In the genomic region with DNA sequence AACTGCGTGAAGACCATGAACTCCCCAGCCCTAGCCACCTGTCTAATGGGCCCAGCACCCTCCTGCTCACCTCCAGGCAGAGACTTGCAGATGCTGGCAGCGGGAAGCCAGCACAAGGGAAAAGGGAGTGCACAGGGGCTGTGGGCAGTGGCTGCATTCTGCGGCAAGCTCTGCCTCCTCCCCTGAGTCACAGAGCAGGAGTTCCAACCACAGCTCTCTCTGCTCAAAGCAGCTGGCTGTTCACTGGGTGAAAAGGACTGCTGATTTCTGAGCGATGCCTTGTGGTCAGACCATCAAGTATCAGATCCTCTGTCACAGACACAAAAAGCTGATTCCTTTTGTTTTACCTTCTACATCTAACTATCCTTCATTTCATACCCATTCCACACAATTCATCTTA, we compare ENCODE assay signal across 10 cellular contexts. TPM values are rescaled to one million over a fixed set of nuclear protein-coding genes. Genes with fewer than 3 reads are reported as not detected.
DNase-seq lines count a peak whose midpoint lies in the region; ATAC-seq, FAIRE-seq and TF ChIP-seq lines count a peak whose summit lies in the region.
"Had no signal": no experiment of that assay in that cellular context is flagged by ENCODE, and none has a peak within 500 bp of the region (broad histone marks: within the 10 kb centered on the region; RNA-seq: fewer than 3 reads in every experiment).

No MANE protein-coding gene starts in this region.

- no peak overlapping the region for H3K27ac Mint-ChIP-seq in activated naive CD8-positive, alpha-beta T cell treated with anti-CD3 and anti-CD28 coated beads, Interleukin-2, amount 50 U/mL, for 24 hours
- H3K27ac Mint-ChIP-seq in activated naive CD8-positive, alpha-beta T cell treated with anti-CD3 and anti-CD28 coated beads for 36 hours = no peak overlapping the region
- H3K27ac Mint-ChIP-seq in immature natural killer cell = no peak overlapping the region
- H3K27ac Mint-ChIP-seq: CD4-positive, CD25-positive, alpha-beta regulatory T cell had no signal

- H3K27ac ChIP-seq in RWPE2 (ENCODE audit: poor library complexity, severe bottlenecking) = no peak overlapping the region
- H3K27ac ChIP-seq: RWPE1 had no signal

- H3K9me3 Mint-ChIP-seq in activated naive CD8-positive, alpha-beta T cell treated with anti-CD3 and anti-CD28 coated beads, Interleukin-2, amount 50 U/mL, for 24 hours = no peaks in the 10 kb centered on the region
- no peaks in the 10 kb centered on the region for H3K9me3 Mint-ChIP-seq in activated naive CD8-positive, alpha-beta T cell treated with anti-CD3 and anti-CD28 coated beads for 36 hours
- no peaks in the 10 kb centered on the region for H3K9me3 Mint-ChIP-seq in immature natural killer cell

- no peaks in the 10 kb centered on the region for H3K4me1 ChIP-seq in RWPE2 (ENCODE audit: insufficient read depth, poor library complexity, severe bottlenecking)

- H3K4me3 Mint-ChIP-seq in activated naive CD8-positive, alpha-beta T cell treated with anti-CD3 and anti-CD28 coated beads, Interleukin-2, amount 50 U/mL, for 24 hours = no peak overlapping the region
- H3K4me3 Mint-ChIP-seq in activated naive CD8-positive, alpha-beta T cell treated with anti-CD3 and anti-CD28 coated beads for 36 hours = no peak overlapping the region
- no peak overlapping the region for H3K4me3 Mint-ChIP-seq in immature natural killer cell

- peaks cover 41% of the 10 kb centered on the region for H3K27me3 ChIP-seq in RWPE2 (ENCODE audit: insufficient read depth, poor library complexity, severe bottlenecking)

- H3K4me3 ChIP-seq in RWPE2 (ENCODE audit: severe bottlenecking) = no peak overlapping the region

- no peak for TF ChIP-seq CTCF in RWPE2 (IDR thresholded peaks at IDR 0.05; ENCODE audit: poor library complexity, severe bottlenecking)

- H3K9me3 ChIP-seq in RWPE2 (ENCODE audit: severe bottlenecking) = no peaks in the 10 kb centered on the region

- FAIRE-seq in HTR-8/SVneo (lab: Jason Lieb, UNC) = no peak

- H3K36me3 Mint-ChIP-seq in activated naive CD8-positive, alpha-beta T cell treated with anti-CD3 and anti-CD28 coated beads, Interleukin-2, amount 50 U/mL, for 24 hours (ENCODE audit: low read depth) = peaks cover 2% of the 10 kb centered on the region
- no peaks in the 10 kb centered on the region for H3K36me3 Mint-ChIP-seq in activated naive CD8-positive, alpha-beta T cell treated with anti-CD3 and anti-CD28 coated beads for 36 hours
- no peaks in the 10 kb centered on the region for H3K36me3 Mint-ChIP-seq in immature natural killer cell
- H3K36me3 Mint-ChIP-seq: CD4-positive, CD25-positive, alpha-beta regulatory T cell had no signal

- peaks cover 67% of the 10 kb centered on the region for H3K27me3 Mint-ChIP-seq in activated naive CD8-positive, alpha-beta T cell treated with anti-CD3 and anti-CD28 coated beads, Interleukin-2, amount 50 U/mL, for 24 hours
- peaks cover 42% of the 10 kb centered on the region for H3K27me3 Mint-ChIP-seq in activated naive CD8-positive, alpha-beta T cell treated with anti-CD3 and anti-CD28 coated beads for 36 hours
- H3K27me3 Mint-ChIP-seq in immature natural killer cell (ENCODE audit: low read depth in 3 of 3) = peaks cover 9 to 36% (median 25%) of the 10 kb centered on the region in 3 donors

- ATAC-seq in activated naive CD8-positive, alpha-beta T cell treated with anti-CD3 and anti-CD28 coated beads, Interleukin-2, amount 50 U/mL, for 24 hours = peak; percentile 76
- ATAC-seq in HG02970 (IDR thresholded peaks at IDR 0.05; ENCODE audit: low FRiP score, unreplicated experiment) (peak; percentile 57), RWPE2 (ENCODE audit: low read depth) (peak; percentile 48; the same call in 2 of the 3 replicates)

- no peaks in the 10 kb centered on the region for H3K36me3 ChIP-seq in RWPE2 (ENCODE audit: low read depth)

- peak; percentile 16 for DNase-seq in activated naive CD8-positive, alpha-beta T cell treated with anti-CD3 and anti-CD28 coated beads, Interleukin-2, amount 50 U/mL, for 24 hours
- DNase-seq in activated naive CD8-positive, alpha-beta T cell treated with anti-CD3 and anti-CD28 coated beads for 36 hours = no peak
- DNase-seq in RWPE2 (ENCODE audit: low spot score) = no peak
- peak; percentile 21 for DNase-seq in stromal cell of bone marrow (ENCODE audit: low read depth)
- DNase-seq in immature natural killer cell = no peak
- DNase-seq in cerebellar nuclear complex (lab: John Stamatoyannopoulos, UW) = no peak
- no peak for DNase-seq in HTR-8/SVneo (ENCODE audit: insufficient read length, low spot score)
- DNase-seq: CD4-positive, CD25-positive, alpha-beta regulatory T cell had no signal

- peaks cover 22% of the 10 kb centered on the region for H3K4me1 Mint-ChIP-seq in activated naive CD8-positive, alpha-beta T cell treated with anti-CD3 and anti-CD28 coated beads, Interleukin-2, amount 50 U/mL, for 24 hours
- peaks cover 18% of the 10 kb centered on the region for H3K4me1 Mint-ChIP-seq in activated naive CD8-positive, alpha-beta T cell treated with anti-CD3 and anti-CD28 coated beads for 36 hours
- H3K4me1 Mint-ChIP-seq in immature natural killer cell = peaks cover 10 to 14% of the 10 kb centered on the region in 2 donors

RNA-seq across cellular contexts. Expression of gene NKX2-2, which starts 10.5 kb away (rescaled TPM):
- total RNA-seq in activated naive CD8-positive, alpha-beta T cell treated with anti-CD3 and anti-CD28 coated beads for 36 hours = not detected
- not detected for polyA plus RNA-seq in immature natural killer cell
- total RNA-seq: CD4-positive, CD25-positive, alpha-beta regulatory T cell had no signal
- polyA plus RNA-seq: CD4-positive, CD25-positive, alpha-beta regulatory T cell had no signal

Comparison
In these comparisons a context has a peak if more than half of its experiments do, and no peak if none do; other contexts are left out.
1. DNase-seq: peak in activated naive CD8-positive, alpha-beta T cell treated with anti-CD3 and anti-CD28 coated beads, Interleukin-2, amount 50 U/mL, for 24 hours (single experiment) and stromal cell of bone marrow (single experiment); none in activated naive CD8-positive, alpha-beta T cell treated with anti-CD3 and anti-CD28 coated beads for 36 hours (single experiment), RWPE2 (single experiment), immature natural killer cell (0 of 3), cerebellar nuclear complex (0 of 2) and HTR-8/SVneo (single experiment).
2. Peak in every context shown above with its lines, with median percentiles within 50 percentile points of each other: ATAC-seq.